Comparison of ENCODE assay signal across 7 cellular contexts in genomic region chr7:142477801-142478200, GRCh38.
DNase-seq lines count a peak whose midpoint lies in the region; ATAC-seq and TF ChIP-seq lines count a peak whose summit lies in the region.
"Not testable (repeated sequence)": the region's sequence is repeated elsewhere in the genome, so short reads cannot be mapped to it uniquely, and the experiment has no call there.

No MANE protein-coding gene starts in this region.

- peak; percentile 38 to 48 (median 42) for ATAC-seq in T-cell (replicated peaks in 1 of 4)
- ATAC-seq in activated CD8-positive, alpha-beta T cell treated with anti-CD3 and anti-CD28 coated beads for 36 hours = not testable (repeated sequence)

- BruUV-seq in MCF 10A (replicated peaks; lab: Mats Ljungman, UMichigan) = not testable (repeated sequence)

- not testable (repeated sequence) for DNase-seq in HL-60 (ENCODE audit: low read depth in 1 of 2, low spot score in 1 of 2); T-cell; activated CD8-positive, alpha-beta T cell treated with anti-CD3 and anti-CD28 coated beads for 36 hours; MCF 10A (ENCODE audit: unreplicated experiment); osteoblast (ENCODE audit: insufficient read length, low spot score, missing footprints)

- H3K9me3 ChIP-seq in BLaER1 treated with 17β-estradiol and CSF1 and Interleukin-3, amounts not matched to agents 10 nM and 100 nM (replicated peaks in 1 of 11); osteoblast (ENCODE audit: low read depth, low read length): not testable (repeated sequence)

- H3K4me2 ChIP-seq in BLaER1 treated with 17β-estradiol and CSF1 and Interleukin-3, amounts not matched to agents 10 nM and 100 nM = peak overlapping the region; percentile 61 to 98 (median 93)
- peak overlapping the region; percentile 73 for H3K4me2 ChIP-seq in osteoblast (ENCODE audit: insufficient read depth, low read length)

- not testable (repeated sequence) for H3K36me3 ChIP-seq in BLaER1 treated with 17β-estradiol and CSF1 and Interleukin-3, amounts not matched to agents 10 nM and 100 nM; osteoblast (ENCODE audit: insufficient read depth, low read length)

- H3K27me3 Mint-ChIP-seq in T-cell; activated CD8-positive, alpha-beta T cell treated with anti-CD3 and anti-CD28 coated beads for 36 hours; activated naive CD4-positive, alpha-beta T cell treated with anti-CD3 and anti-CD28 coated beads, Interleukin-2, amount 50 U/mL, for 24 hours; MCF 10A (ENCODE audit: insufficient read depth, unreplicated experiment): not testable (repeated sequence)

- H3K4me3 ChIP-seq in BLaER1 treated with 17β-estradiol and CSF1 and Interleukin-3, amounts not matched to agents 10 nM and 100 nM = peak overlapping the region in 5 of 10 experiments; percentile 6 to 51 (median 30); a peak in 7 of 20 replicates
- not testable (repeated sequence) for H3K4me3 ChIP-seq in HL-60 (replicated peaks; ENCODE audit: insufficient read depth, low read length)
- peak overlapping the region; percentile 17 for H3K4me3 ChIP-seq in osteoblast (ENCODE audit: insufficient read depth, low read length)

- not testable (repeated sequence) for H3K36me3 Mint-ChIP-seq in T-cell; activated CD8-positive, alpha-beta T cell treated with anti-CD3 and anti-CD28 coated beads for 36 hours (ENCODE audit: low read depth); activated naive CD4-positive, alpha-beta T cell treated with anti-CD3 and anti-CD28 coated beads, Interleukin-2, amount 50 U/mL, for 24 hours; MCF 10A (ENCODE audit: insufficient read depth, unreplicated experiment)

- intact Hi-C loops in activated CD8-positive, alpha-beta T cell treated with anti-CD3 and anti-CD28 coated beads for 36 hours (cut with micrococcal nuclease) = loop anchor here (2.0 kb wide), 1 partner anchor 41 kb away; no protein-coding TSS in a partner anchor
- intact Hi-C loops in MCF 10A (cut with micrococcal nuclease) = loop anchor here (1.0 kb wide), 1 partner anchor 18 kb away; no protein-coding TSS in a partner anchor

- H2AFZ ChIP-seq in osteoblast (ENCODE audit: low read length) = peak overlapping the region; percentile 35

- H3K27me3 ChIP-seq in BLaER1 treated with 17β-estradiol and CSF1 and Interleukin-3, amounts not matched to agents 10 nM and 100 nM; HL-60 (ENCODE audit: insufficient read depth, poor library complexity, severe bottlenecking); osteoblast (ENCODE audit: insufficient read depth, low read length): not testable (repeated sequence)

- not testable (repeated sequence) for H4K20me1 ChIP-seq in BLaER1 treated with 17β-estradiol and CSF1 and Interleukin-3, amounts not matched to agents 10 nM and 100 nM; osteoblast (ENCODE audit: insufficient read depth, low read length)

- H3K27ac ChIP-seq in BLaER1 treated with 17β-estradiol and CSF1 and Interleukin-3, amounts not matched to agents 10 nM and 100 nM = peak overlapping the region in 8 of 11 experiments; percentile 56 to 80 (median 70); a peak in 16 of 22 replicates
- H3K27ac ChIP-seq in HL-60 (replicated peaks) = peak overlapping the region; percentile 55
- peak overlapping the region; percentile 77 for H3K27ac ChIP-seq in osteoblast (ENCODE audit: low read depth, low read length)

- peak overlapping the region in 8 of 11 experiments; percentile 30 to 66 (median 38); a peak in 14 of 22 replicates for H3K9ac ChIP-seq in BLaER1 treated with 17β-estradiol and CSF1 and Interleukin-3, amounts not matched to agents 10 nM and 100 nM

- H3K4me3 Mint-ChIP-seq in T-cell = peak overlapping the region; percentile 32 to 71 (median 59)
- H3K4me3 Mint-ChIP-seq in activated CD8-positive, alpha-beta T cell treated with anti-CD3 and anti-CD28 coated beads for 36 hours; activated naive CD4-positive, alpha-beta T cell treated with anti-CD3 and anti-CD28 coated beads, Interleukin-2, amount 50 U/mL, for 24 hours; MCF 10A (ENCODE audit: unreplicated experiment): not testable (repeated sequence)

- POLR2A ChIA-PET in T-cell (lab: Charles Lee) = not testable (repeated sequence)
- POLR2A ChIA-PET in activated CD8-positive, alpha-beta T cell treated with anti-CD3 and anti-CD28 coated beads for 36 hours (lab: Charles Lee) = interaction anchor here (0.7 to 1.5 kb wide), 2 partner anchors 13 to 1492 kb away, joined by 3 to 4 read pairs; no protein-coding TSS in a partner anchor
- POLR2A ChIA-PET in MCF 10A (lab: Yijun Ruan, JAX) = interaction anchor here (0.8 to 1.9 kb wide), 4 partner anchors 14 to 65 kb away, joined by 3 to 7 read pairs (median 4); no protein-coding TSS in a partner anchor

- not testable (repeated sequence) for H3K79me2 ChIP-seq in osteoblast (ENCODE audit: insufficient read depth, low read length)

- H3K4me1 Mint-ChIP-seq in T-cell (peaks cover 76 to 86% (median 82%) of the 10 kb centered on the region in 3 donors), MCF 10A (ENCODE audit: insufficient read depth, unreplicated experiment) (peaks cover 32% of the 10 kb centered on the region)
- peaks cover 74% of the 10 kb centered on the region for H3K4me1 Mint-ChIP-seq in activated CD8-positive, alpha-beta T cell treated with anti-CD3 and anti-CD28 coated beads for 36 hours (ENCODE audit: low read depth)
- H3K4me1 Mint-ChIP-seq in activated naive CD4-positive, alpha-beta T cell treated with anti-CD3 and anti-CD28 coated beads, Interleukin-2, amount 50 U/mL, for 24 hours = peaks cover 86% of the 10 kb centered on the region

- H3K27ac Mint-ChIP-seq in T-cell (peak overlapping the region; percentile 96 to 97), MCF 10A (ENCODE audit: low read depth, unreplicated experiment) (peak overlapping the region; percentile 22)
- peak overlapping the region; percentile 78 for H3K27ac Mint-ChIP-seq in activated CD8-positive, alpha-beta T cell treated with anti-CD3 and anti-CD28 coated beads for 36 hours
- peak overlapping the region; percentile 88 for H3K27ac Mint-ChIP-seq in activated naive CD4-positive, alpha-beta T cell treated with anti-CD3 and anti-CD28 coated beads, Interleukin-2, amount 50 U/mL, for 24 hours

- TF ChIP-seq CTCF in HL-60 (IDR thresholded peaks at IDR 0.05; ENCODE audit: insufficient read depth, low read length); activated CD8-positive, alpha-beta T cell treated with anti-CD3 and anti-CD28 coated beads for 36 hours (IDR thresholded peaks at IDR 0.05); MCF 10A (IDR thresholded peaks at IDR 0.05; ENCODE audit: unreplicated experiment); osteoblast (IDR thresholded peaks at IDR 0.05; ENCODE audit: extremely low read depth, low read depth, low read length): not testable (repeated sequence)

- peaks cover 29 to 76% (median 69%) of the 10 kb centered on the region in 10 experiments for H3K4me1 ChIP-seq in BLaER1 treated with 17β-estradiol and CSF1 and Interleukin-3, amounts not matched to agents 10 nM and 100 nM
- peaks cover 35% of the 10 kb centered on the region for H3K4me1 ChIP-seq in osteoblast (ENCODE audit: insufficient read depth, low read length)

- CTCF ChIA-PET in T-cell (lab: Charles Lee) = interaction anchor here (0.6 to 2.4 kb wide), 16 partner anchors 8 to 738 kb away, joined by 3 to 13 read pairs (median 4); no protein-coding TSS in a partner anchor
- CTCF ChIA-PET in activated CD8-positive, alpha-beta T cell treated with anti-CD3 and anti-CD28 coated beads for 36 hours (lab: Charles Lee) = interaction anchor here (0.6 to 26.6 kb wide), 25 partner anchors 9 to 383 kb away, joined by 3 to 513 read pairs (median 4); no protein-coding TSS in a partner anchor
- CTCF ChIA-PET in MCF 10A (lab: Yijun Ruan, JAX) = interaction anchor here (0.6 to 18.1 kb wide), 30 partner anchors 15 to 1318 kb away, joined by 3 to 345 read pairs (median 5); no protein-coding TSS in a partner anchor

- H3K9me3 Mint-ChIP-seq in T-cell; activated CD8-positive, alpha-beta T cell treated with anti-CD3 and anti-CD28 coated beads for 36 hours; activated naive CD4-positive, alpha-beta T cell treated with anti-CD3 and anti-CD28 coated beads, Interleukin-2, amount 50 U/mL, for 24 hours; MCF 10A (ENCODE audit: unreplicated experiment): not testable (repeated sequence)

Comparison
In these comparisons a context has a peak if more than half of its experiments do, and no peak if none do; other contexts are left out.
1. H3K27ac Mint-ChIP-seq: peak in every context shown above with its lines; median percentile 96 in T-cell; 88 in activated naive CD4-positive, alpha-beta T cell treated with anti-CD3 and anti-CD28 coated beads, Interleukin-2, amount 50 U/mL, for 24 hours; 78 in activated CD8-positive, alpha-beta T cell treated with anti-CD3 and anti-CD28 coated beads for 36 hours; 22 in MCF 10A.